8 cellular contexts compared by ENCODE assay signal in the genomic region with DNA sequence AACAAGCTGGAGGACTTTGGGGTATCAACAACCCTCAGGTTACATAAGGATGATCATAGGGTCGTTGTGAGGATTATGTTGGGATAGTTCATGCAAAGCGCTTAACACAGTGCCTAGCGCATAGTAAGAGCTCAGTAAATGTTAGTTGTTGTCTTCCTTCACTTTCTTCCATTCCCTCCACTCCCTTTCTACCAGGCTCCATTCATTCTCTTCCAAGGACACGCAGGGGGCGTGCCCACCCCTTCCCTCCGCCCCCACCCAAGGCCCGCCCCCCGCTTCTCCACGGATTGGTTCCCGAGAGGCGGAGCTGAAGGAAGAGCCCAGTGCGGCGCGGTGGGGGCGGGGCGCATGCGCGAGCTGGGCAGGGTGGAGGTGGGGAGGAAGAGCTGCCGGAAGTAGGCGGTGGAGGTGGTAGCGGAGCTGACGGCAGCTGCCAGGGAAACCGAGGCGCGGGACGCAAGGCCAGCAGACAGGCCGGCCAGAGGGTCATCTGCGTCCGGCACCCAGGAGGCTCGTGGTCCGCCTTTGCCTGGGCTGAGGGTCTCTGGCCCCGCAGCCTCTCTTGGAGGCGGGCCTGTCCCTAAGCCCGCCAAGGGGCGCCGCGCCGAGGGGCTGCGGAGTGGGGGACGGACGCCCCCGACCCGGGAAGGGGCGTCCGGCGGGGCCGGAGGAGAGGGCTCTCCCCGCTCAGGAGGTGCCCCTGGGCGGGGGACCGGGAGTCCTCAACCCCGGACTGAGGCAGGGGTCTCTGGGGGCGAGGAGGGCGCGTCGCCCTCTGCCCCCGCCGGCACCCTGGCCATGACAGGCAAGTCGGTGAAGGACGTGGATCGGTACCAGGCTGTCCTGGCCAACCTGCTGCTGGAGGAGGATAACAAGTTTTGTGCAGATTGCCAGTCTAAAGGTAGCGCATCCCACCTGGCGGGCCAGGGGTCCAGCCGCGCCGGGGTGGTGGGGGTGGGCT. TPM values are rescaled to one million over a fixed set of nuclear protein-coding genes. Genes with fewer than 3 reads are reported as not detected.
DNase-seq lines count a peak whose midpoint lies in the region; ATAC-seq and TF ChIP-seq lines count a peak whose summit lies in the region.

A gene (plus strand): TSS at position 405 of the 961 bp plus-strand sequence. CDS start 394 bp downstream, at position 799.

- no peaks in the 10 kb centered on the region; the same call in 1 of the 2 replicates for H3K4me1 ChIP-seq in BE2C
- H3K4me1 ChIP-seq in colonic mucosa: peaks cover 3% of the 10 kb centered on the region

- TF ChIP-seq CTCF in BE2C (IDR thresholded peaks at IDR 0.05; ENCODE audit: low read depth, low read length) (no peak), colonic mucosa (IDR thresholded peaks at IDR 0.05) (no peak)

- DNase-seq in BE2C (peak; percentile 94), NCI-H526 treated with DMSO at 0.1 percent for 48 hours (lab: John Stamatoyannopoulos, UW) (peak; percentile 96), colonic mucosa (peak; percentile 98)
- peak; percentile 99 for DNase-seq in activated CD4-positive, alpha-beta T cell treated with anti-CD3 and anti-CD28 coated beads, Interleukin-2, amount 10 ng/mL, durations not matched to agents 24 days and 14 days
- peak; percentile 94 to 96 for DNase-seq in stimulated activated CD4-positive, alpha-beta T cell treated with anti-CD3 and anti-CD28 coated beads, Interleukin-1b, Interleukin-23, amount 100 ng/mL, for 4 hours (ENCODE audit: low read depth in 2 of 2)

- no peaks in the 10 kb centered on the region for H3K27me3 ChIP-seq in BE2C
- no peaks in the 10 kb centered on the region for H3K27me3 ChIP-seq in colonic mucosa
- no peaks in the 10 kb centered on the region for H3K27me3 ChIP-seq in layer of hippocampus (ENCODE audit: control insufficient read depth, insufficient read depth, low read length)

- H3K4me1 Mint-ChIP-seq in activated CD4-positive, alpha-beta T cell treated with anti-CD3 and anti-CD28 coated beads, Interleukin-2, amount 10 ng/mL, durations not matched to agents 24 days and 14 days: peaks cover 45% of the 10 kb centered on the region

- H3K9ac ChIP-seq in colonic mucosa (ENCODE audit: low read depth in 2 of 2, low read length in 2 of 2): peak within 1 kb of the TSS; percentile 85 to 86

- peak within 1 kb of the TSS; percentile 96 for H3K4me3 Mint-ChIP-seq in activated CD4-positive, alpha-beta T cell treated with anti-CD3 and anti-CD28 coated beads, Interleukin-2, amount 10 ng/mL, durations not matched to agents 24 days and 14 days

- intact Hi-C loops in activated CD4-positive, alpha-beta T cell treated with anti-CD3 and anti-CD28 coated beads, Interleukin-2, amount 10 ng/mL, durations not matched to agents 24 days and 14 days (cut with micrococcal nuclease): loop anchor here (5.0 kb wide), 2 partner anchors 79 to 116 kb away; a partner anchor contains a TSS
- intact Hi-C loops in colonic mucosa (cut with DNase I): no loop called here

- H3K9me3 Mint-ChIP-seq in activated CD4-positive, alpha-beta T cell treated with anti-CD3 and anti-CD28 coated beads, Interleukin-2, amount 10 ng/mL, durations not matched to agents 24 days and 14 days: no peaks in the 10 kb centered on the region

- no peaks in the 10 kb centered on the region for H3K36me3 ChIP-seq in BE2C
- H3K36me3 ChIP-seq in colonic mucosa: no peaks in the 10 kb centered on the region

- H3K9me3 ChIP-seq in BE2C (no peaks in the 10 kb centered on the region), colonic mucosa (no peaks in the 10 kb centered on the region)

- H3K27ac ChIP-seq in colonic mucosa (peak within 1 kb of the TSS; percentile 85), layer of hippocampus (ENCODE audit: low read depth, low read length) (peak within 1 kb of the TSS; percentile 85)

- H3K27ac Mint-ChIP-seq in activated CD4-positive, alpha-beta T cell treated with anti-CD3 and anti-CD28 coated beads, Interleukin-2, amount 10 ng/mL, durations not matched to agents 24 days and 14 days: peak within 1 kb of the TSS; percentile 99

- no peaks in the 10 kb centered on the region for H3K27me3 Mint-ChIP-seq in activated CD4-positive, alpha-beta T cell treated with anti-CD3 and anti-CD28 coated beads, Interleukin-2, amount 10 ng/mL, durations not matched to agents 24 days and 14 days

- ATAC-seq in GM19324 (IDR thresholded peaks at IDR 0.05; ENCODE audit: low FRiP score, unreplicated experiment) (peak; percentile 82), HG03460 (IDR thresholded peaks at IDR 0.05; ENCODE audit: unreplicated experiment) (peak; percentile 76)

- H3K36me3 Mint-ChIP-seq in activated CD4-positive, alpha-beta T cell treated with anti-CD3 and anti-CD28 coated beads, Interleukin-2, amount 10 ng/mL, durations not matched to agents 24 days and 14 days (ENCODE audit: low read depth): peaks cover 34% of the 10 kb centered on the region

- peak within 1 kb of the TSS; percentile 78 for H3K4me3 ChIP-seq in BE2C (ENCODE audit: low read depth, low read length)
- H3K4me3 ChIP-seq in colonic mucosa: peak within 1 kb of the TSS; percentile 85

RNA-seq across cellular contexts. Expression of the gene that starts here (rescaled TPM):
- polyA plus RNA-seq in BE2C (2012; ENCODE audit: insufficient read depth, insufficient read length, low read depth): 14.0 TPM
- total RNA-seq in activated CD4-positive, alpha-beta T cell treated with anti-CD3 and anti-CD28 coated beads, Interleukin-2, amount 10 ng/mL, durations not matched to agents 24 days and 14 days: 156 and 157 TPM in 2 replicates
- total RNA-seq in colonic mucosa: 10 to 100 TPM; 25.9 to 31.5 TPM

Comparison
In these comparisons a context has a peak if more than half of its experiments do, and no peak if none do; other contexts are left out.
1. Peak in every context shown above with its lines: DNase-seq, ATAC-seq, H3K4me3 ChIP-seq and H3K27ac ChIP-seq.